Comparison of ENCODE assay signal across 9 cellular contexts in genomic region chr15:85296615-85297402, GRCh38.
DNase-seq lines count a peak whose midpoint lies in the region; ATAC-seq, FAIRE-seq and TF ChIP-seq lines count a peak whose summit lies in the region.
"Had no signal": no experiment of that assay in that cellular context is flagged by ENCODE, and none has a peak within 500 bp of the region (broad histone marks: within the 10 kb centered on the region; RNA-seq: fewer than 3 reads in every experiment).

No MANE protein-coding gene starts in this region.

- H2BK20ac ChIP-seq in H1 (ENCODE audit: low read length): no peak overlapping the region

- peak; percentile 88 to 89 for TF ChIP-seq RAD21 in H1 (IDR thresholded peaks at IDR 0.05 in 1 of 2, conservative IDR thresholded peaks at IDR 0.05 in 1 of 2; ENCODE audit: low read depth in 2 of 2, low read length in 2 of 2)

- no peak overlapping the region for H2BK120ac ChIP-seq in H1 (replicated peaks; ENCODE audit: low read depth, low read length)

- no peak overlapping the region for H3K27ac ChIP-seq in CD4-positive, alpha-beta memory T cell (ENCODE audit: low read depth, low read length)
- no peak overlapping the region for H3K27ac ChIP-seq in H1 (ENCODE audit: low read depth, low read length)
- H3K27ac ChIP-seq: epithelial cell of prostate had no signal

- DNase-seq in CD4-positive, alpha-beta memory T cell: peak; percentile 67 to 75 (median 72)
- peak; percentile 91 for DNase-seq in NCI-H82 (lab: John Stamatoyannopoulos, UW)
- DNase-seq in activated CD8-positive, alpha-beta T cell treated with anti-CD3 and anti-CD28 coated beads, Interleukin-2, amount 10 ng/mL, durations not matched to agents 7 days and 5 days: peak; percentile 85
- DNase-seq in H1 (ENCODE audit: low read depth in 1 of 2, low spot score in 2 of 2): peak in 1 of 2 experiments; percentile 69
- peak; percentile 84 for DNase-seq in mucosa of gallbladder (ENCODE audit: low spot score)
- DNase-seq in stimulated activated CD8-positive, alpha-beta memory T cell treated with anti-CD3 and anti-CD28 coated beads, Interleukin-4, amount 100 ng/mL, for 4 hours (ENCODE audit: low read depth in 2 of 2, low spot score in 1 of 2): peak; percentile 24 to 29

- H3K23me2 ChIP-seq in H1 (ENCODE audit: low read depth, low read length): no peaks in the 10 kb centered on the region

- TF ChIP-seq CTCF in H1 (IDR thresholded peaks at IDR 0.05; ENCODE audit: control extremely low read depth in 1 of 3, insufficient read depth in 1 of 3, low read depth in 1 of 3, low read length in 3 of 3): peak; percentile 28 to 73 (median 72)

- TF ChIP-seq EP300 in H1 (IDR thresholded peaks at IDR 0.05; ENCODE audit: borderline replicate concordance in 1 of 2, low read depth in 2 of 2, low read length in 2 of 2): no peak

- 78% methylated on average over 14 of the region's 14 CpGs; no CpG with 5 or more reads in 1 of the 2 experiments for WGBS in H1 (ENCODE audit: extremely low coverage in 1 of 2, insufficient coverage in 1 of 2, insufficient read length in 1 of 2, insufficient replicate concordance in 2 of 2, low coverage in 1 of 2, low lambda C conversion rate in 2 of 2, missing lambda C conversion rate in 1 of 2), 2 experiments

- H3K36me3 ChIP-seq in CD4-positive, alpha-beta memory T cell (ENCODE audit: insufficient read depth, low read length): no peaks in the 10 kb centered on the region
- H3K36me3 ChIP-seq in H1 (ENCODE audit: control insufficient read depth in 2 of 4, insufficient read depth in 4 of 4, low read length in 3 of 4): no peaks in the 10 kb centered on the region

- H3K4me3 ChIP-seq in CD4-positive, alpha-beta memory T cell (ENCODE audit: low read length in 2 of 2): peak overlapping the region in 1 of 2 donors; percentile 20
- no peak overlapping the region for H3K4me3 ChIP-seq in H1 (ENCODE audit: extremely low read depth in 1 of 4, insufficient read depth in 2 of 4, low read depth in 3 of 4, low read length in 4 of 4)

- peaks cover 0 to under 1% of the 10 kb centered on the region in 2 donors for H3K27me3 Mint-ChIP-seq in CD4-positive, alpha-beta memory T cell
- H3K27me3 Mint-ChIP-seq in activated CD8-positive, alpha-beta T cell treated with anti-CD3 and anti-CD28 coated beads, Interleukin-2, amount 10 ng/mL, durations not matched to agents 7 days and 5 days (ENCODE audit: low read depth): peaks cover 7% of the 10 kb centered on the region

- POLR2A ChIA-PET in CD4-positive, alpha-beta memory T cell (lab: Charles Lee; ENCODE audit: partially characterized antibody): interaction anchor here (0.8 to 1.7 kb wide), 7 partner anchors 21 to 208 kb away, joined by 3 to 19 read pairs (median 5); partner anchors contain the start of gene AKAP13
- POLR2A ChIA-PET in activated CD8-positive, alpha-beta T cell treated with anti-CD3 and anti-CD28 coated beads, Interleukin-2, amount 10 ng/mL, durations not matched to agents 7 days and 5 days (lab: Charles Lee): interaction anchor here (0.7 to 1.5 kb wide), 3 partner anchors 20 to 285 kb away, joined by 3 to 8 read pairs (median 7); no protein-coding TSS in a partner anchor
- POLR2A ChIA-PET in H1 (lab: Charles Lee; ENCODE audit: partially characterized antibody): no interaction called here

- no peak overlapping the region for H3K4me2 ChIP-seq in H1 (ENCODE audit: insufficient read depth in 1 of 2, low read depth in 2 of 2, low read length in 2 of 2)

- no peaks in the 10 kb centered on the region for H3K79me2 ChIP-seq in H1 (ENCODE audit: control insufficient read depth in 1 of 2, insufficient read depth in 2 of 2, low read length in 2 of 2)

- no peak overlapping the region for H3K18ac ChIP-seq in H1 (ENCODE audit: extremely low read depth, low read length)

- peak overlapping the region in 4 of 7 donors; percentile 24 to 73 (median 27) for H3K27ac Mint-ChIP-seq in CD4-positive, alpha-beta memory T cell
- H3K27ac Mint-ChIP-seq in activated CD8-positive, alpha-beta T cell treated with anti-CD3 and anti-CD28 coated beads, Interleukin-2, amount 10 ng/mL, durations not matched to agents 7 days and 5 days: peak overlapping the region; percentile 15

- peaks cover 8 to 15% (median 10%) of the 10 kb centered on the region in 4 donors for H3K4me1 Mint-ChIP-seq in CD4-positive, alpha-beta memory T cell
- H3K4me1 Mint-ChIP-seq in activated CD8-positive, alpha-beta T cell treated with anti-CD3 and anti-CD28 coated beads, Interleukin-2, amount 10 ng/mL, durations not matched to agents 7 days and 5 days (ENCODE audit: low read depth): peaks cover 17% of the 10 kb centered on the region

- no peaks in the 10 kb centered on the region for H3K79me1 ChIP-seq in H1 (ENCODE audit: low read depth, low read length)

- H2BK5ac ChIP-seq in H1 (ENCODE audit: low read depth, low read length): no peak overlapping the region

- TF ChIP-seq POLR2A in H1 (IDR thresholded peaks at IDR 0.05; ENCODE audit: control extremely low read depth in 1 of 2, low read depth in 2 of 2, low read length in 2 of 2): no peak

- H2AFZ ChIP-seq in H1 (ENCODE audit: low read length): no peak overlapping the region

- no peak overlapping the region for H3K4ac ChIP-seq in H1 (replicated peaks; ENCODE audit: insufficient read length, low read depth, low read length)

- H3K4me3 Mint-ChIP-seq in CD4-positive, alpha-beta memory T cell: peak overlapping the region in 7 of 8 donors; percentile 1 to 70 (median 65)
- H3K4me3 Mint-ChIP-seq in activated CD8-positive, alpha-beta T cell treated with anti-CD3 and anti-CD28 coated beads, Interleukin-2, amount 10 ng/mL, durations not matched to agents 7 days and 5 days: peak overlapping the region; percentile 27

- FAIRE-seq in H1 (lab: Jason Lieb, UNC): peak; percentile 88

- CTCF ChIA-PET in CD4-positive, alpha-beta memory T cell (lab: Charles Lee; ENCODE audit: partially characterized antibody): interaction anchor here (0.7 to 5.6 kb wide), 49 partner anchors 8 to 544 kb away, joined by 3 to 113 read pairs (median 4); partner anchors contain the start of gene AKAP13
- CTCF ChIA-PET in activated CD8-positive, alpha-beta T cell treated with anti-CD3 and anti-CD28 coated beads, Interleukin-2, amount 10 ng/mL, durations not matched to agents 7 days and 5 days (lab: Charles Lee): interaction anchor here (0.7 to 3.9 kb wide), 49 partner anchors 8 to 544 kb away, joined by 3 to 111 read pairs (median 5); no protein-coding TSS in a partner anchor
- CTCF ChIA-PET in H1 (lab: Charles Lee; ENCODE audit: partially characterized antibody): interaction anchor here (0.6 to 2.9 kb wide), 31 partner anchors 8 to 643 kb away, joined by 3 to 14 read pairs (median 4); no protein-coding TSS in a partner anchor

- H2BK12ac ChIP-seq in H1 (ENCODE audit: low read depth, low read length): no peak overlapping the region

- H2BK15ac ChIP-seq in H1 (ENCODE audit: low read length): no peak overlapping the region

- intact Hi-C loops in CD4-positive, alpha-beta memory T cell (cut with micrococcal nuclease): loop anchor here (1.0 to 10.0 kb wide), 6 partner anchors 34 to 548 kb away; no protein-coding TSS in a partner anchor

- no peaks in the 10 kb centered on the region for H3K9me3 Mint-ChIP-seq in CD4-positive, alpha-beta memory T cell
- no peaks in the 10 kb centered on the region for H3K9me3 Mint-ChIP-seq in activated CD8-positive, alpha-beta T cell treated with anti-CD3 and anti-CD28 coated beads, Interleukin-2, amount 10 ng/mL, durations not matched to agents 7 days and 5 days (ENCODE audit: insufficient read depth)

- H4K20me1 ChIP-seq in H1 (replicated peaks in 1 of 2; ENCODE audit: control insufficient read depth in 1 of 2, insufficient read depth in 2 of 2, low read length in 2 of 2): no peaks in the 10 kb centered on the region

- no peak overlapping the region for H3K23ac ChIP-seq in H1 (ENCODE audit: insufficient read length)

- no peaks in the 10 kb centered on the region for H3K27me3 ChIP-seq in CD4-positive, alpha-beta memory T cell (ENCODE audit: insufficient read depth, low read length)
- no peaks in the 10 kb centered on the region for H3K27me3 ChIP-seq in H1 (replicated peaks in 1 of 4; ENCODE audit: control insufficient read depth in 3 of 4, extremely low read depth in 1 of 4, insufficient read depth in 3 of 4, low read length in 3 of 4)

- H4K5ac ChIP-seq in H1 (ENCODE audit: insufficient read length, low read depth, low read length): no peak overlapping the region

- no peak overlapping the region for H3K56ac ChIP-seq in H1 (replicated peaks; ENCODE audit: insufficient read length, low read depth, low read length)

- H3K4me1 ChIP-seq in CD4-positive, alpha-beta memory T cell (ENCODE audit: insufficient read depth, low read length): peaks cover 6% of the 10 kb centered on the region
- H3K4me1 ChIP-seq in H1 (replicated peaks in 1 of 4; ENCODE audit: control insufficient read depth in 3 of 4, insufficient read depth in 4 of 4, low read length in 3 of 4): no peaks in the 10 kb centered on the region; a peak in 1 of 7 replicates

- H3K9ac ChIP-seq in H1 (replicated peaks in 1 of 4; ENCODE audit: extremely low read depth in 1 of 4, low read depth in 3 of 4, low read length in 3 of 4): no peak overlapping the region

- no peak overlapping the region for H4K91ac ChIP-seq in H1 (replicated peaks; ENCODE audit: insufficient read length, low read length)

- ATAC-seq in GM19351 (IDR thresholded peaks at IDR 0.05; ENCODE audit: unreplicated experiment) (peak; percentile 96), HG03460 (IDR thresholded peaks at IDR 0.05; ENCODE audit: unreplicated experiment) (peak; percentile 94)
- ATAC-seq in activated CD8-positive, alpha-beta T cell treated with anti-CD3 and anti-CD28 coated beads, Interleukin-2, amount 10 ng/mL, durations not matched to agents 7 days and 5 days: peak; percentile 97

- no peak overlapping the region for H2AK5ac ChIP-seq in H1 (ENCODE audit: low read depth, low read length)

- no peaks in the 10 kb centered on the region for H3K36me3 Mint-ChIP-seq in CD4-positive, alpha-beta memory T cell
- no peaks in the 10 kb centered on the region for H3K36me3 Mint-ChIP-seq in activated CD8-positive, alpha-beta T cell treated with anti-CD3 and anti-CD28 coated beads, Interleukin-2, amount 10 ng/mL, durations not matched to agents 7 days and 5 days (ENCODE audit: low read depth)

- H4K8ac ChIP-seq in H1 (ENCODE audit: extremely low read depth, insufficient read depth, low read length): no peak overlapping the region

- H3K9me3 ChIP-seq in CD4-positive, alpha-beta memory T cell (ENCODE audit: control insufficient read depth in 1 of 2, low read length in 2 of 2): no peaks in the 10 kb centered on the region
- no peaks in the 10 kb centered on the region for H3K9me3 ChIP-seq in H1 (ENCODE audit: insufficient read depth in 2 of 2, low read depth in 1 of 2, low read length in 1 of 2)

- no peak overlapping the region for H3K14ac ChIP-seq in H1 (ENCODE audit: insufficient read length)

TF ChIP-seq in H1, 55 proteins besides CTCF, POLR2A, EP300 and RAD21 (continues in another document):
- no peak for TF ChIP-seq JUN (IDR thresholded peaks at IDR 0.05; ENCODE audit: low read depth, low read length)
- TF ChIP-seq TEAD4 (IDR thresholded peaks at IDR 0.05; ENCODE audit: low read depth, low read length): no peak
- TF ChIP-seq TBP (IDR thresholded peaks at IDR 0.05; ENCODE audit: low read depth, low read length): no peak
- TF ChIP-seq FOSL1 (IDR thresholded peaks at IDR 0.05; ENCODE audit: insufficient read depth, low read depth, low read length): no peak
- TF ChIP-seq JUND (IDR thresholded peaks at IDR 0.05; ENCODE audit: low read length): no peak
- no peak for TF ChIP-seq CREB1 (IDR thresholded peaks at IDR 0.05)
